In genomic region chr2:207184348-207184747, GRCh38 we compare ENCODE assay signal across 20 cellular contexts. TPM values are rescaled to one million over a fixed set of nuclear protein-coding genes. Genes with fewer than 3 reads are reported as not detected.
DNase-seq lines count a peak whose midpoint lies in the region; ATAC-seq and TF ChIP-seq lines count a peak whose summit lies in the region.
"Had no signal": no experiment of that assay in that cellular context is flagged by ENCODE, and none has a peak within 500 bp of the region (broad histone marks: within the 10 kb centered on the region; RNA-seq: fewer than 3 reads in every experiment).

No MANE protein-coding gene starts in this region.

- H3K9me3 Mint-ChIP-seq in activated naive CD4-positive, alpha-beta T cell treated with anti-CD3 and anti-CD28 coated beads, Interleukin-2, amount 50 U/mL, for 72 hours, result peaks cover 4 to 5% of the 10 kb centered on the region in 2 donors
- H3K9me3 Mint-ChIP-seq: type B pancreatic cell had no signal

- H3K36me3 Mint-ChIP-seq in activated naive CD4-positive, alpha-beta T cell treated with anti-CD3 and anti-CD28 coated beads, Interleukin-2, amount 50 U/mL, for 72 hours, result peaks cover 5 to 13% of the 10 kb centered on the region in 2 donors
- H3K36me3 Mint-ChIP-seq: natural killer cell, type B pancreatic cell, WTC11 had no signal

- H3K27ac Mint-ChIP-seq in activated naive CD4-positive, alpha-beta T cell treated with anti-CD3 and anti-CD28 coated beads, Interleukin-2, amount 50 U/mL, for 72 hours, result peak overlapping the region; percentile 25 to 26
- H3K27ac Mint-ChIP-seq: natural killer cell, type B pancreatic cell, WTC11 had no signal

- no peak for TF ChIP-seq CTCF in RWPE1 (conservative IDR thresholded peaks at IDR 0.05; ENCODE audit: low read depth)
- no peak for TF ChIP-seq CTCF in fibroblast of mammary gland (conservative IDR thresholded peaks at IDR 0.05; ENCODE audit: control insufficient read depth, insufficient read depth, low read depth, low read length)

- no peak for DNase-seq in activated naive CD4-positive, alpha-beta T cell treated with anti-CD3 and anti-CD28 coated beads, Interleukin-2, amount 50 U/mL, for 72 hours (ENCODE audit: low spot score in 2 of 2)
- DNase-seq in activated naive CD4-positive, alpha-beta T cell (lab: John Stamatoyannopoulos, UW), result no peak
- DNase-seq in RWPE1 (ENCODE audit: low spot score) (no peak), fibroblast of mammary gland (ENCODE audit: low read depth) (peak; percentile 93), retina (no peak)
- no peak for DNase-seq in effector CD4-positive, alpha-beta T cell
- DNase-seq: activated gamma-delta T cell; anterior cingulate cortex; cortex of kidney; natural killer cell; NCI-H2081 treated with DMSO at 0.1 percent for 48 hours; NCI-H524; SIG-M5; spleen; stimulated activated naive CD4-positive, alpha-beta T cell; T-helper 17 cell had no signal

- H3K27ac ChIP-seq in RWPE1, result peak overlapping the region; percentile 60; the same call in 1 of the 2 replicates
- H3K27ac ChIP-seq: spleen had no signal

- CTCF ChIA-PET in RWPE1 (lab: Yijun Ruan, JAX), result no interaction called here

- ATAC-seq in activated naive CD4-positive, alpha-beta T cell treated with anti-CD3 and anti-CD28 coated beads, Interleukin-2, amount 50 U/mL, for 72 hours, result peak; percentile 70 to 85
- ATAC-seq in GM19324 (IDR thresholded peaks at IDR 0.05; ENCODE audit: low FRiP score, unreplicated experiment) (no peak), GM18498 (IDR thresholded peaks at IDR 0.05; ENCODE audit: unreplicated experiment) (no peak)
- ATAC-seq: natural killer cell, T-helper 17 cell, WTC11 had no signal

- no peak overlapping the region for H3K4me3 ChIP-seq in fibroblast of mammary gland (ENCODE audit: control insufficient read depth, low read depth, low read length)
- H3K4me3 ChIP-seq: spleen had no signal

- POLR2A ChIA-PET in RWPE1 (lab: Yijun Ruan, JAX; ENCODE audit: low non-redundant PET), result no interaction called here

RNA-seq across cellular contexts. Expression of gene KLF7, which starts 18.6 kb away (rescaled TPM):
- 10 to 100 TPM; 26.8 to 28.7 TPM for total RNA-seq in activated naive CD4-positive, alpha-beta T cell treated with anti-CD3 and anti-CD28 coated beads, Interleukin-2, amount 50 U/mL, for 72 hours

Comparison
In these comparisons a context has a peak if more than half of its experiments do, and no peak if none do; other contexts are left out.
1. ATAC-seq: peak in activated naive CD4-positive, alpha-beta T cell treated with anti-CD3 and anti-CD28 coated beads, Interleukin-2, amount 50 U/mL, for 72 hours (2 of 2); none in GM19324 (single experiment) and GM18498 (single experiment).